ENCODE assay signal across 1 cellular context in the genomic region with DNA sequence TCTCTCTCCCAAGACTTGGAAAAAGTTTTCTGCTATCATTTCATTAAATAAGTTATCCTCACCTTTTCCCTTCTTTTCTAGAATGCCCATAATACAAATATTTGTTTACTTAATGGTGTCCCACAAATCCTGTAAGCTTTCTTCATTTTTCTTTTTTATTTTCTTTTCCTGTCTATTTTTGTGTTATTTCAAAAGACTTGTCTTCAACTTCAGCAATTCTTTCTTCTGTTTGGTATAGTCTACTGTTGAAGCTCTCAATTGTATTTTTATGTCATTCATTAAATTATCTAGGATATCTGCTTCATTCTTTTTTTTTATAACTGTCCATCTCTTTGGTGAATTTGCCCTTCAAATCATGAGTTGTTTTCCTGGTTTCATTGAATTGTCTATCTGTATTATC.
TF ChIP-seq lines count a peak whose summit lies in the region.

No MANE protein-coding gene starts in this region.

TF ChIP-seq in K562, 482 proteins besides CTCF, POLR2A, EP300 and RAD21:
- TF ChIP-seq, protein P1, sequence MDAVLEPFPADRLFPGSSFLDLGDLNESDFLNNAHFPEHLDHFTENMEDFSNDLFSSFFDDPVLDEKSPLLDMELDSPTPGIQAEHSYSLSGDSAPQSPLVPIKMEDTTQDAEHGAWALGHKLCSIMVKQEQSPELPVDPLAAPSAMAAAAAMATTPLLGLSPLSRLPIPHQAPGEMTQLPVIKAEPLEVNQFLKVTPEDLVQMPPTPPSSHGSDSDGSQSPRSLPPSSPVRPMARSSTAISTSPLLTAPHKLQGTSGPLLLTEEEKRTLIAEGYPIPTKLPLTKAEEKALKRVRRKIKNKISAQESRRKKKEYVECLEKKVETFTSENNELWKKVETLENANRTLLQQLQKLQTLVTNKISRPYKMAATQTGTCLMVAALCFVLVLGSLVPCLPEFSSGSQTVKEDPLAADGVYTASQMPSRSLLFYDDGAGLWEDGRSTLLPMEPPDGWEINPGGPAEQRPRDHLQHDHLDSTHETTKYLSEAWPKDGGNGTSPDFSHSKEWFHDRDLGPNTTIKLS (IDR thresholded peaks at IDR 0.05; ENCODE audit: borderline replicate concordance, low read depth), result no peak
- TF ChIP-seq ESRRB (CRISPR knock-in tag; IDR thresholded peaks at IDR 0.05; ENCODE audit: borderline replicate concordance) (no peak), ZNF408 (CRISPR knock-in tag; IDR thresholded peaks at IDR 0.05; ENCODE audit: low read depth) (no peak), HOXB6 (CRISPR knock-in tag; IDR thresholded peaks at IDR 0.05; ENCODE audit: borderline replicate concordance) (no peak), CSDE1 (IDR thresholded peaks at IDR 0.05) (no peak), ATF1 (CRISPR knock-in tag; IDR thresholded peaks at IDR 0.05) (no peak), ATF1 (tag; IDR thresholded peaks at IDR 0.05) (no peak), SMC3 (conservative IDR thresholded peaks at IDR 0.05; ENCODE audit: insufficient read depth, low read depth, low read length) (no peak), ADNP (tag; IDR thresholded peaks at IDR 0.05) (no peak), ZNF354B (CRISPR knock-in tag; IDR thresholded peaks at IDR 0.05) (no peak), PURB (CRISPR knock-in tag; IDR thresholded peaks at IDR 0.05; ENCODE audit: low read depth) (no peak), RBM15 (IDR thresholded peaks at IDR 0.05; ENCODE audit: insufficient read depth, low read length) (no peak), FOXM1 (IDR thresholded peaks at IDR 0.05; ENCODE audit: low read depth) (no peak), FOXM1 (CRISPR knock-in tag; IDR thresholded peaks at IDR 0.05; ENCODE audit: low read depth) (no peak), ARNT (IDR thresholded peaks at IDR 0.05) (no peak), ZNF589 (CRISPR knock-in tag; IDR thresholded peaks at IDR 0.05; ENCODE audit: low read depth) (no peak), TRIM28 (IDR thresholded peaks at IDR 0.05) (peak; percentile 74; the same call in 1 of the 2 replicates), HLTF (IDR thresholded peaks at IDR 0.05) (0 out of 2 replicates have a peak, but pooled peaks have one; percentile 52), POLR2B (IDR thresholded peaks at IDR 0.05; ENCODE audit: low read depth, partially characterized antibody) (no peak), CUX1 (CRISPR knock-in tag; IDR thresholded peaks at IDR 0.05) (no peak), TGIF2 (CRISPR knock-in tag; IDR thresholded peaks at IDR 0.05) (no peak), RBM34 (IDR thresholded peaks at IDR 0.05; ENCODE audit: borderline replicate concordance, insufficient read depth, low read length) (no peak), NFATC3 (IDR thresholded peaks at IDR 0.05) (no peak), FOXK1 (CRISPR knock-in tag; IDR thresholded peaks at IDR 0.05; ENCODE audit: borderline replicate concordance) (no peak), BRD4 (IDR thresholded peaks at IDR 0.05) (no peak), PCBP2 (IDR thresholded peaks at IDR 0.05; ENCODE audit: low read depth, low read length, poor library complexity, severe bottlenecking) (no peak), HSF4 (CRISPR knock-in tag; IDR thresholded peaks at IDR 0.05; ENCODE audit: borderline replicate concordance) (no peak), ZNF586 (CRISPR knock-in tag; conservative IDR thresholded peaks at IDR 0.05) (no peak), CGGBP1 (CRISPR knock-in tag; IDR thresholded peaks at IDR 0.05) (no peak), ZKSCAN1 (IDR thresholded peaks at IDR 0.05; ENCODE audit: low read depth, low read length) (no peak), NFIX (CRISPR knock-in tag; IDR thresholded peaks at IDR 0.05; ENCODE audit: low read depth) (no peak), TCFL5 (CRISPR knock-in tag; conservative IDR thresholded peaks at IDR 0.05) (no peak), HMG20A (CRISPR knock-in tag; conservative IDR thresholded peaks at IDR 0.05) (no peak)
- TF ChIP-seq, protein P2, sequence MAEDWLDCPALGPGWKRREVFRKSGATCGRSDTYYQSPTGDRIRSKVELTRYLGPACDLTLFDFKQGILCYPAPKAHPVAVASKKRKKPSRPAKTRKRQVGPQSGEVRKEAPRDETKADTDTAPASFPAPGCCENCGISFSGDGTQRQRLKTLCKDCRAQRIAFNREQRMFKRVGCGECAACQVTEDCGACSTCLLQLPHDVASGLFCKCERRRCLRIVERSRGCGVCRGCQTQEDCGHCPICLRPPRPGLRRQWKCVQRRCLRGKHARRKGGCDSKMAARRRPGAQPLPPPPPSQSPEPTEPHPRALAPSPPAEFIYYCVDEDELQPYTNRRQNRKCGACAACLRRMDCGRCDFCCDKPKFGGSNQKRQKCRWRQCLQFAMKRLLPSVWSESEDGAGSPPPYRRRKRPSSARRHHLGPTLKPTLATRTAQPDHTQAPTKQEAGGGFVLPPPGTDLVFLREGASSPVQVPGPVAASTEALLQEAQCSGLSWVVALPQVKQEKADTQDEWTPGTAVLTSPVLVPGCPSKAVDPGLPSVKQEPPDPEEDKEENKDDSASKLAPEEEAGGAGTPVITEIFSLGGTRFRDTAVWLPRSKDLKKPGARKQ (CRISPR knock-in tag; IDR thresholded peaks at IDR 0.05), result no peak
- TF ChIP-seq, protein P3, sequence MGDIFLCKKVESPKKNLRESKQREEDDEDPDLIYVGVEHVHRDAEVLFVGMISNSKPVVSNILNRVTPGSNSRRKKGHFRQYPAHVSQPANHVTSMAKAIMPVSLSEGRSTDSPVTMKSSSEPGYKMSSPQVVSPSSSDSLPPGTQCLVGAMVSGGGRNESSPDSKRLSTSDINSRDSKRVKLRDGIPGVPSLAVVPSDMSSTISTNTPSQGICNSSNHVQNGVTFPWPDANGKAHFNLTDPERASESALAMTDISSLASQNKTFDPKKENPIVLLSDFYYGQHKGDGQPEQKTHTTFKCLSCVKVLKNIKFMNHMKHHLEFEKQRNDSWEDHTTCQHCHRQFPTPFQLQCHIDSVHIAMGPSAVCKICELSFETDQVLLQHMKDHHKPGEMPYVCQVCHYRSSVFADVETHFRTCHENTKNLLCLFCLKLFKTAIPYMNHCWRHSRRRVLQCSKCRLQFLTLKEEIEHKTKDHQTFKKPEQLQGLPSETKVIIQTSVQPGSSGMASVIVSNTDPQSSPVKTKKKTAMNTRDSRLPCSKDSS (IDR thresholded peaks at IDR 0.05; ENCODE audit: low read depth, partially characterized antibody), result peak; percentile 43
- TF ChIP-seq, protein P4, sequence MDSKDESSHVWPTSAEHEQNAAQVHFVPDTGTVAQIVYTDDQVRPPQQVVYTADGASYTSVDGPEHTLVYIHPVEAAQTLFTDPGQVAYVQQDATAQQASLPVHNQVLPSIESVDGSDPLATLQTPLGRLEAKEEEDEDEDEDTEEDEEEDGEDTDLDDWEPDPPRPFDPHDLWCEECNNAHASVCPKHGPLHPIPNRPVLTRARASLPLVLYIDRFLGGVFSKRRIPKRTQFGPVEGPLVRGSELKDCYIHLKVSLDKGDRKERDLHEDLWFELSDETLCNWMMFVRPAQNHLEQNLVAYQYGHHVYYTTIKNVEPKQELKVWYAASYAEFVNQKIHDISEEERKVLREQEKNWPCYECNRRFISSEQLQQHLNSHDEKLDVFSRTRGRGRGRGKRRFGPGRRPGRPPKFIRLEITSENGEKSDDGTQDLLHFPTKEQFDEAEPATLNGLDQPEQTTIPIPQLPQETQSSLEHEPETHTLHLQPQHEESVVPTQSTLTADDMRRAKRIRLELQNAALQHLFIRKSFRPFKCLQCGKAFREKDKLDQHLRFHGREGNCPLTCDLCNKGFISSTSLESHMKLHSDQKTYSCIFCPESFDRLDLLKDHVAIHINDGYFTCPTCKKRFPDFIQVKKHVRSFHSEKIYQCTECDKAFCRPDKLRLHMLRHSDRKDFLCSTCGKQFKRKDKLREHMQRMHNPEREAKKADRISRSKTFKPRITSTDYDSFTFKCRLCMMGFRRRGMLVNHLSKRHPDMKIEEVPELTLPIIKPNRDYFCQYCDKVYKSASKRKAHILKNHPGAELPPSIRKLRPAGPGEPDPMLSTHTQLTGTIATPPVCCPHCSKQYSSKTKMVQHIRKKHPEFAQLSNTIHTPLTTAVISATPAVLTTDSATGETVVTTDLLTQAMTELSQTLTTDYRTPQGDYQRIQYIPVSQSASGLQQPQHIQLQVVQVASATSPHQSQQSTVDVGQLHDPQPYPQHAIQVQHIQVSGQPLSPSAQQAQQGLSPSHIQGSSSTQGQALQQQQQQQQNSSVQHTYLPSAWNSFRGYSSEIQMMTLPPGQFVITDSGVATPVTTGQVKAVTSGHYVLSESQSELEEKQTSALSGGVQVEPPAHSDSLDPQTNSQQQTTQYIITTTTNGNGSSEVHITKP (IDR thresholded peaks at IDR 0.05; ENCODE audit: partially characterized antibody), result peak; percentile 13
